ENCODE assay signal across 15 cellular contexts in genomic region chr7:105680505-105681187, GRCh38.
DNase-seq lines count a peak whose midpoint lies in the region; ATAC-seq and TF ChIP-seq lines count a peak whose summit lies in the region.
"Had no signal": no experiment of that assay in that cellular context is flagged by ENCODE, and none has a peak within 500 bp of the region (broad histone marks: within the 10 kb centered on the region; RNA-seq: fewer than 3 reads in every experiment).

No MANE protein-coding gene starts in this region.

- H3K4me3 ChIP-seq in right atrium auricular region = no peak overlapping the region

- intact Hi-C loops in natural killer cell (cut with micrococcal nuclease) = no loop called here

- H3K9me3 Mint-ChIP-seq in natural killer cell treated with Interleukin-12 subunit alpha and Interleukin-12 subunit beta and Interleukin-15 and Interleukin-18, amount 100 ng/mL, for 72 hours = no peaks in the 10 kb centered on the region
- H3K9me3 Mint-ChIP-seq in natural killer cell (no peaks in the 10 kb centered on the region), HFFc6 (no peaks in the 10 kb centered on the region)
- H3K9me3 Mint-ChIP-seq: activated CD4-positive, alpha-beta T cell treated with anti-CD3 and anti-CD28 coated beads, Interleukin-2, amount 10 ng/mL, durations not matched to agents 24 days and 14 days; activated T-cell treated with anti-CD3 and anti-CD28 coated beads, Interleukin-2, amount 50 U/mL, for 4 hours had no signal

- H3K4me3 Mint-ChIP-seq in natural killer cell treated with Interleukin-12 subunit alpha and Interleukin-12 subunit beta and Interleukin-15 and Interleukin-18, amount 100 ng/mL, for 72 hours = no peak overlapping the region
- no peak overlapping the region for H3K4me3 Mint-ChIP-seq in natural killer cell
- no peak overlapping the region for H3K4me3 Mint-ChIP-seq in HFFc6
- H3K4me3 Mint-ChIP-seq: activated CD4-positive, alpha-beta T cell treated with anti-CD3 and anti-CD28 coated beads, Interleukin-2, amount 10 ng/mL, durations not matched to agents 24 days and 14 days; activated T-cell treated with anti-CD3 and anti-CD28 coated beads, Interleukin-2, amount 50 U/mL, for 4 hours had no signal

- H3K36me3 ChIP-seq in right atrium auricular region = no peaks in the 10 kb centered on the region

- H3K9me3 ChIP-seq in right atrium auricular region = no peaks in the 10 kb centered on the region

- DNase-seq in natural killer cell treated with Interleukin-12 subunit alpha and Interleukin-12 subunit beta and Interleukin-15 and Interleukin-18, amount 100 ng/mL, for 72 hours (ENCODE audit: low spot score) = peak; percentile 51
- no peak for DNase-seq in natural killer cell
- DNase-seq in right atrium auricular region (ENCODE audit: low spot score) = peak; percentile 72
- DNase-seq in renal cortical epithelial cell (ENCODE audit: low read depth) = peak; percentile 63
- no peak for DNase-seq in HFFc6
- DNase-seq in effector CD4-positive, alpha-beta T cell = no peak
- DNase-seq: ACHN; activated CD4-positive, alpha-beta T cell treated with anti-CD3 and anti-CD28 coated beads, Interleukin-2, amount 10 ng/mL, durations not matched to agents 24 days and 14 days; activated T-cell treated with anti-CD3 and anti-CD28 coated beads, Interleukin-2, amount 50 U/mL, for 4 hours; cortex of kidney; MV-4-11; SIG-M5; stimulated activated CD4-positive, alpha-beta T cell treated with anti-CD3 and anti-CD28 coated beads, Interleukin-1b, Interleukin-23, amount 100 ng/mL, for 48 hours had no signal

- H3K27ac Mint-ChIP-seq in natural killer cell treated with Interleukin-12 subunit alpha and Interleukin-12 subunit beta and Interleukin-15 and Interleukin-18, amount 100 ng/mL, for 72 hours = no peak overlapping the region
- no peak overlapping the region for H3K27ac Mint-ChIP-seq in natural killer cell
- H3K27ac Mint-ChIP-seq in HFFc6 = no peak overlapping the region
- H3K27ac Mint-ChIP-seq: activated CD4-positive, alpha-beta T cell treated with anti-CD3 and anti-CD28 coated beads, Interleukin-2, amount 10 ng/mL, durations not matched to agents 24 days and 14 days had no signal

- no peak for ATAC-seq in natural killer cell treated with Interleukin-12 subunit alpha and Interleukin-12 subunit beta and Interleukin-15 and Interleukin-18, amount 100 ng/mL, for 72 hours
- no peak for ATAC-seq in natural killer cell
- no peak for ATAC-seq in GM21526 (IDR thresholded peaks at IDR 0.05; ENCODE audit: low FRiP score, unreplicated experiment)
- no peak for ATAC-seq in GM21825 (IDR thresholded peaks at IDR 0.05; ENCODE audit: unreplicated experiment)
- ATAC-seq: activated T-cell treated with anti-CD3 and anti-CD28 coated beads, Interleukin-2, amount 50 U/mL, for 4 hours had no signal

- H3K36me3 Mint-ChIP-seq in natural killer cell treated with Interleukin-12 subunit alpha and Interleukin-12 subunit beta and Interleukin-15 and Interleukin-18, amount 100 ng/mL, for 72 hours = no peaks in the 10 kb centered on the region
- H3K36me3 Mint-ChIP-seq in natural killer cell (no peaks in the 10 kb centered on the region), HFFc6 (ENCODE audit: low read depth) (no peaks in the 10 kb centered on the region; the same call in 1 of the 2 replicates)

- peaks cover 29 to 30% of the 10 kb centered on the region in 2 donors for H3K4me1 Mint-ChIP-seq in natural killer cell treated with Interleukin-12 subunit alpha and Interleukin-12 subunit beta and Interleukin-15 and Interleukin-18, amount 100 ng/mL, for 72 hours (ENCODE audit: low read depth in 2 of 2)
- H3K4me1 Mint-ChIP-seq in natural killer cell (peaks cover 39 to 45% of the 10 kb centered on the region in 2 donors), HFFc6 (ENCODE audit: low read depth) (peaks cover 9% of the 10 kb centered on the region; the same call in 1 of the 2 replicates)

- no peaks in the 10 kb centered on the region for H3K27me3 ChIP-seq in right atrium auricular region

- no peaks in the 10 kb centered on the region for H3K27me3 Mint-ChIP-seq in natural killer cell treated with Interleukin-12 subunit alpha and Interleukin-12 subunit beta and Interleukin-15 and Interleukin-18, amount 100 ng/mL, for 72 hours
- H3K27me3 Mint-ChIP-seq in natural killer cell (ENCODE audit: low read depth in 2 of 2) (no peaks in the 10 kb centered on the region), HFFc6 (ENCODE audit: insufficient read depth) (no peaks in the 10 kb centered on the region; the same call in none of the 2 replicates)

- TF ChIP-seq CTCF in natural killer cell (IDR thresholded peaks at IDR 0.05) (no peak), right atrium auricular region (IDR thresholded peaks at IDR 0.05) (no peak), HFFc6 (IDR thresholded peaks at IDR 0.05) (no peak)

- peaks cover 0 to 42% of the 10 kb centered on the region in 2 donors for H3K4me1 ChIP-seq in right atrium auricular region

- peak overlapping the region in 1 of 2 donors; percentile 45 for H3K27ac ChIP-seq in right atrium auricular region

Comparison
In these comparisons a context has a peak if more than half of its experiments do, and no peak if none do; other contexts are left out.
1. DNase-seq: peak in natural killer cell treated with Interleukin-12 subunit alpha and Interleukin-12 subunit beta and Interleukin-15 and Interleukin-18, amount 100 ng/mL, for 72 hours (single experiment), right atrium auricular region (single experiment) and renal cortical epithelial cell (single experiment); none in natural killer cell (single experiment), HFFc6 (single experiment) and effector CD4-positive, alpha-beta T cell (single experiment).